Comparison of ENCODE assay signal across 8 cellular contexts in genomic region chr5:160421625-160422258, GRCh38. TPM values are rescaled to one million over a fixed set of nuclear protein-coding genes. Genes with fewer than 3 reads are reported as not detected.
A peak's percentile ranks its signal among the peaks of the same experiment; 100 is the strongest.
DNase-seq lines count a peak whose midpoint lies in the region; ATAC-seq, FAIRE-seq and TF ChIP-seq lines count a peak whose summit lies in the region.

PTTG1 (plus strand) TSS chr5:160421855; CDS start chr5:160422313, 458 bp downstream.

- peak; percentile 97 for DNase-seq in ELF-1 (ENCODE audit: low read depth, low spot score)
- DNase-seq in H54 (ENCODE audit: insufficient read length, low spot score) = peak; percentile 69
- DNase-seq in LoVo (ENCODE audit: low spot score) = peak; percentile 98
- DNase-seq in activated T-helper 2 cell treated with anti-CD3 and anti-CD28 coated beads, Interferon-gamma antibody, Interleukin-2, Interleukin-4, amounts not matched to agents 10 μg/mL and 5 μg/mL and 100 μg/mL, durations not matched to agents 14 hours and 24 hours and 36 hours (ENCODE audit: low spot score) = peak; percentile 91
- peak; percentile 94 for DNase-seq in fibroblast of the aortic adventitia (ENCODE audit: low read depth)
- peak; percentile 85 to 92 for DNase-seq in stimulated activated naive CD8-positive, alpha-beta T cell treated with anti-CD3 and anti-CD28 coated beads, Interleukin-15, amount 100 ng/mL, for 72 hours

- no peak within 1 kb of the TSS for H3K27ac ChIP-seq in neural cell (ENCODE audit: low read length)

- no peak for TF ChIP-seq EP300 in neural cell (conservative IDR thresholded peaks at IDR 0.05; ENCODE audit: poor library complexity, severe bottlenecking)

- FAIRE-seq in H54 (lab: Jason Lieb, UNC) = peak; percentile 84

- peak within 1 kb of the TSS; percentile 97 for H3K27ac Mint-ChIP-seq in activated T-helper 2 cell treated with anti-CD3 and anti-CD28 coated beads, Interferon-gamma antibody, Interleukin-2, Interleukin-4, amounts not matched to agents 10 μg/mL and 5 μg/mL and 100 μg/mL, durations not matched to agents 14 hours and 24 hours and 36 hours
- peak within 1 kb of the TSS; percentile 94 to 98 for H3K27ac Mint-ChIP-seq in stimulated activated naive CD8-positive, alpha-beta T cell treated with anti-CD3 and anti-CD28 coated beads, Interleukin-15, amount 100 ng/mL, for 72 hours

- H3K9ac ChIP-seq in neural cell (ENCODE audit: low read length) = peak within 1 kb of the TSS; percentile 20

- H3K4me3 ChIP-seq in fibroblast of the aortic adventitia (ENCODE audit: low read depth, low read length) (peak within 1 kb of the TSS; percentile 73), neural cell (ENCODE audit: low read length) (peak within 1 kb of the TSS; percentile 72)

- H3K9me3 ChIP-seq in neural cell (ENCODE audit: low read length) = no peaks in the 10 kb centered on the region

- H3K27me3 ChIP-seq in neural cell (ENCODE audit: insufficient read depth, low read depth, low read length) = no peaks in the 10 kb centered on the region

- peak; percentile 44 for TF ChIP-seq RAD21 in neural cell (conservative IDR thresholded peaks at IDR 0.05)

- no peaks in the 10 kb centered on the region for H3K36me3 ChIP-seq in neural cell (ENCODE audit: insufficient read depth, low read length)

- H3F3A ChIP-seq in neural cell (ENCODE audit: insufficient read depth, low read length, poor library complexity, severe bottlenecking) = no peaks in the 10 kb centered on the region

- no peaks in the 10 kb centered on the region for H4K20me1 ChIP-seq in neural cell (ENCODE audit: insufficient read depth)

- peak within 1 kb of the TSS; percentile 65 for H3K4me2 ChIP-seq in neural cell (ENCODE audit: low read length)

- TF ChIP-seq POLR2A in H54 (IDR thresholded peaks at IDR 0.05; ENCODE audit: low read depth, low read length) (peak; percentile 91), Raji (IDR thresholded peaks at IDR 0.05; ENCODE audit: insufficient read depth, low read depth, low read length) (peak; percentile 95)

- peak; percentile 80 for ATAC-seq in stimulated activated naive CD8-positive, alpha-beta T cell treated with anti-CD3 and anti-CD28 coated beads, Interleukin-15, amount 100 ng/mL, for 72 hours

- no peak within 1 kb of the TSS for H2AFZ ChIP-seq in neural cell (ENCODE audit: low read depth, low read length)

- no peaks in the 10 kb centered on the region for H3K9me3 Mint-ChIP-seq in activated T-helper 2 cell treated with anti-CD3 and anti-CD28 coated beads, Interferon-gamma antibody, Interleukin-2, Interleukin-4, amounts not matched to agents 10 μg/mL and 5 μg/mL and 100 μg/mL, durations not matched to agents 14 hours and 24 hours and 36 hours
- no peaks in the 10 kb centered on the region for H3K9me3 Mint-ChIP-seq in stimulated activated naive CD8-positive, alpha-beta T cell treated with anti-CD3 and anti-CD28 coated beads, Interleukin-15, amount 100 ng/mL, for 72 hours

- peak within 1 kb of the TSS; percentile 96 for H3K4me3 Mint-ChIP-seq in activated T-helper 2 cell treated with anti-CD3 and anti-CD28 coated beads, Interferon-gamma antibody, Interleukin-2, Interleukin-4, amounts not matched to agents 10 μg/mL and 5 μg/mL and 100 μg/mL, durations not matched to agents 14 hours and 24 hours and 36 hours (ENCODE audit: low read depth)
- H3K4me3 Mint-ChIP-seq in stimulated activated naive CD8-positive, alpha-beta T cell treated with anti-CD3 and anti-CD28 coated beads, Interleukin-15, amount 100 ng/mL, for 72 hours = peak within 1 kb of the TSS; percentile 95 to 96

- peaks cover 47% of the 10 kb centered on the region for H3K36me3 Mint-ChIP-seq in activated T-helper 2 cell treated with anti-CD3 and anti-CD28 coated beads, Interferon-gamma antibody, Interleukin-2, Interleukin-4, amounts not matched to agents 10 μg/mL and 5 μg/mL and 100 μg/mL, durations not matched to agents 14 hours and 24 hours and 36 hours (ENCODE audit: low read depth)

- H3K9me2 ChIP-seq in neural cell (ENCODE audit: insufficient read depth, low read length) = no peaks in the 10 kb centered on the region

- no peak for TF ChIP-seq CTCF in fibroblast of the aortic adventitia (IDR thresholded peaks at IDR 0.05; ENCODE audit: insufficient read depth, low read length)
- no peak for TF ChIP-seq CTCF in neural cell (IDR thresholded peaks at IDR 0.05; ENCODE audit: poor library complexity, severe bottlenecking)

- peaks cover 66% of the 10 kb centered on the region for H3K4me1 Mint-ChIP-seq in activated T-helper 2 cell treated with anti-CD3 and anti-CD28 coated beads, Interferon-gamma antibody, Interleukin-2, Interleukin-4, amounts not matched to agents 10 μg/mL and 5 μg/mL and 100 μg/mL, durations not matched to agents 14 hours and 24 hours and 36 hours (ENCODE audit: low read depth)
- peaks cover 67% of the 10 kb centered on the region for H3K4me1 Mint-ChIP-seq in stimulated activated naive CD8-positive, alpha-beta T cell treated with anti-CD3 and anti-CD28 coated beads, Interleukin-15, amount 100 ng/mL, for 72 hours

- H3K27me3 Mint-ChIP-seq in activated T-helper 2 cell treated with anti-CD3 and anti-CD28 coated beads, Interferon-gamma antibody, Interleukin-2, Interleukin-4, amounts not matched to agents 10 μg/mL and 5 μg/mL and 100 μg/mL, durations not matched to agents 14 hours and 24 hours and 36 hours (ENCODE audit: low read depth) = no peaks in the 10 kb centered on the region
- H3K27me3 Mint-ChIP-seq in stimulated activated naive CD8-positive, alpha-beta T cell treated with anti-CD3 and anti-CD28 coated beads, Interleukin-15, amount 100 ng/mL, for 72 hours = no peaks in the 10 kb centered on the region

- H3K79me2 ChIP-seq in neural cell (replicated peaks; ENCODE audit: insufficient read depth, low read length) = peaks cover 38% of the 10 kb centered on the region

- intact Hi-C loops in activated T-helper 2 cell treated with anti-CD3 and anti-CD28 coated beads, Interferon-gamma antibody, Interleukin-2, Interleukin-4, amounts not matched to agents 10 μg/mL and 5 μg/mL and 100 μg/mL, durations not matched to agents 14 hours and 24 hours and 36 hours (cut with micrococcal nuclease) = no loop called here

TF ChIP-seq in neural cell, 6 proteins besides CTCF, POLR2A, EP300 and RAD21:
- TF ChIP-seq EZH2 (IDR thresholded peaks at IDR 0.05; ENCODE audit: borderline replicate concordance, insufficient read depth, low read length, poor library complexity, severe bottlenecking) (no peak), SMC3 (conservative IDR thresholded peaks at IDR 0.05; ENCODE audit: poor library complexity) (peak; percentile 26), MXI1 (conservative IDR thresholded peaks at IDR 0.05; ENCODE audit: poor library complexity, severe bottlenecking) (peak; percentile 80), POLR2AphosphoS5 (IDR thresholded peaks at IDR 0.05) (peak; percentile 34), REST (IDR thresholded peaks at IDR 0.05; ENCODE audit: borderline replicate concordance) (no peak)

RNA-seq across cellular contexts. Expression of gene PTTG1, which starts in this region (rescaled TPM):
- total RNA-seq in activated T-helper 2 cell treated with anti-CD3 and anti-CD28 coated beads, Interferon-gamma antibody, Interleukin-2, Interleukin-4, amounts not matched to agents 10 μg/mL and 5 μg/mL and 100 μg/mL, durations not matched to agents 14 hours and 24 hours and 36 hours = 142 and 146 TPM in 2 replicates
- 107 and 154 TPM in 2 replicates for total RNA-seq in fibroblast of the aortic adventitia (ENCODE audit: low replicate concordance)
- 42.6 and 43.2 TPM in 2 replicates for polyA plus RNA-seq in neural cell
- 16.2 and 20.7 TPM in 2 replicates for polyA minus RNA-seq in neural cell
